17 cellular contexts compared by ENCODE assay signal in genomic region chr20:57164872-57165271, GRCh38.
DNase-seq lines count a peak whose midpoint lies in the region; ATAC-seq and TF ChIP-seq lines count a peak whose summit lies in the region.
"Had no signal": no experiment of that assay in that cellular context is flagged by ENCODE, and none has a peak within 500 bp of the region (broad histone marks: within the 10 kb centered on the region; RNA-seq: fewer than 3 reads in every experiment).

No MANE protein-coding gene starts in this region.

- H3K4me1 ChIP-seq in Caco-2 = peaks cover 15% of the 10 kb centered on the region
- no peaks in the 10 kb centered on the region for H3K4me1 ChIP-seq in RWPE2 (ENCODE audit: insufficient read depth, poor library complexity, severe bottlenecking)
- peaks cover 8% of the 10 kb centered on the region for H3K4me1 ChIP-seq in neural progenitor cell

- POLR2A ChIA-PET in Caco-2 (lab: Charles Lee) = no interaction called here

- intact Hi-C loops in Caco-2 (cut with micrococcal nuclease; ENCODE audit: unreplicated experiment) (no loop called here), dorsolateral prefrontal cortex (cut with DNase I) (no loop called here)

- no peak overlapping the region for H2AFZ ChIP-seq in neural progenitor cell (replicated peaks)
- H2AFZ ChIP-seq: GM23338 had no signal

- H3K36me3 ChIP-seq in Caco-2 (ENCODE audit: control insufficient read depth, insufficient read depth, low read length) = no peaks in the 10 kb centered on the region
- no peaks in the 10 kb centered on the region for H3K36me3 ChIP-seq in RWPE2 (ENCODE audit: low read depth)
- H3K36me3 ChIP-seq in neural progenitor cell = no peaks in the 10 kb centered on the region
- H3K36me3 ChIP-seq: BLaER1 had no signal

- H3K4me1 Mint-ChIP-seq in Caco-2 (ENCODE audit: low read depth, unreplicated experiment) (peaks cover 11% of the 10 kb centered on the region), neural progenitor cell (peaks cover 10% of the 10 kb centered on the region)
- H3K4me1 Mint-ChIP-seq: CD14-positive monocyte; CD4-positive, alpha-beta memory T cell had no signal

- H3K9ac ChIP-seq in neural progenitor cell = no peak overlapping the region
- H3K9ac ChIP-seq: BLaER1 had no signal

- BruUV-seq in Caco-2 (replicated peaks; lab: Mats Ljungman, UMichigan) = no TSS peak

- H3K36me3 Mint-ChIP-seq in Caco-2 (ENCODE audit: insufficient read depth, unreplicated experiment) = peaks cover 62% of the 10 kb centered on the region
- H3K36me3 Mint-ChIP-seq in neural progenitor cell = peaks cover 24% of the 10 kb centered on the region
- H3K36me3 Mint-ChIP-seq: CD14-positive monocyte; CD4-positive, alpha-beta memory T cell had no signal

- no peak overlapping the region for H3K27ac ChIP-seq in RWPE2 (ENCODE audit: poor library complexity, severe bottlenecking)
- H3K27ac ChIP-seq in neural progenitor cell = no peak overlapping the region
- H3K27ac ChIP-seq in dorsolateral prefrontal cortex = no peak overlapping the region
- H3K27ac ChIP-seq: BLaER1 had no signal

- peaks cover 5% of the 10 kb centered on the region for H3F3A ChIP-seq in neural progenitor cell (ENCODE audit: low read depth)

- ATAC-seq in RWPE2 (ENCODE audit: low read depth) (no peak), GM18858 (IDR thresholded peaks at IDR 0.05; ENCODE audit: unreplicated experiment) (no peak)
- ATAC-seq: GM23338, HCT116 had no signal

- no peaks in the 10 kb centered on the region for H4K20me1 ChIP-seq in neural progenitor cell (ENCODE audit: low read depth)
- H4K20me1 ChIP-seq: BLaER1 had no signal

- H3K4me3 Mint-ChIP-seq in Caco-2 (ENCODE audit: unreplicated experiment) = no peak overlapping the region
- no peak overlapping the region for H3K4me3 Mint-ChIP-seq in neural progenitor cell
- H3K4me3 Mint-ChIP-seq: CD14-positive monocyte; CD4-positive, alpha-beta memory T cell; GM23338 had no signal

- no peak overlapping the region for H3K4me2 ChIP-seq in neural progenitor cell
- H3K4me2 ChIP-seq: BLaER1, GM23338 had no signal

- H3K9me3 Mint-ChIP-seq in Caco-2 (ENCODE audit: unreplicated experiment) (no peaks in the 10 kb centered on the region), neural progenitor cell (peaks cover 2% of the 10 kb centered on the region)

- no peaks in the 10 kb centered on the region for H3K9me3 ChIP-seq in Caco-2
- no peaks in the 10 kb centered on the region for H3K9me3 ChIP-seq in RWPE2 (ENCODE audit: severe bottlenecking)
- no peaks in the 10 kb centered on the region for H3K9me3 ChIP-seq in neural progenitor cell (ENCODE audit: low read depth)

- H3K27me3 Mint-ChIP-seq in Caco-2 (ENCODE audit: insufficient read depth, unreplicated experiment) (no peaks in the 10 kb centered on the region), neural progenitor cell (ENCODE audit: insufficient read depth, low read depth) (peaks cover 9% of the 10 kb centered on the region)

- DNase-seq in Caco-2 (no peak), RWPE2 (ENCODE audit: low spot score) (peak; percentile 73), neural progenitor cell (ENCODE audit: low spot score) (no peak), dorsolateral prefrontal cortex (no peak), NCI-H526 (lab: John Stamatoyannopoulos, UW) (no peak)
- DNase-seq: 8988T; Calu3; CD4-positive, alpha-beta memory T cell; DMS79 treated with DMSO at 0.1 percent for 48 hours; GF-D8; H7 had no signal

- H3K27ac Mint-ChIP-seq in Caco-2 (ENCODE audit: unreplicated experiment) = peak overlapping the region; percentile 29
- H3K27ac Mint-ChIP-seq in neural progenitor cell = peak overlapping the region; percentile 69
- H3K27ac Mint-ChIP-seq: CD14-positive monocyte; CD4-positive, alpha-beta memory T cell; GM23338 had no signal

- H3K27me3 ChIP-seq in Caco-2 (replicated peaks; ENCODE audit: control insufficient read depth, insufficient read depth, low read length) (no peaks in the 10 kb centered on the region), RWPE2 (ENCODE audit: insufficient read depth, poor library complexity, severe bottlenecking) (peaks cover 5% of the 10 kb centered on the region), neural progenitor cell (no peaks in the 10 kb centered on the region), dorsolateral prefrontal cortex (no peaks in the 10 kb centered on the region)
- H3K27me3 ChIP-seq: BLaER1 had no signal

- CTCF ChIA-PET in Caco-2 (lab: Charles Lee) = no interaction called here

- H3K79me2 ChIP-seq in neural progenitor cell (ENCODE audit: low read depth) = no peaks in the 10 kb centered on the region

- no peak overlapping the region for H3K4me3 ChIP-seq in Caco-2 (ENCODE audit: low read depth, low read length)
- H3K4me3 ChIP-seq in RWPE2 (ENCODE audit: severe bottlenecking) = no peak overlapping the region
- no peak overlapping the region for H3K4me3 ChIP-seq in neural progenitor cell
- no peak overlapping the region for H3K4me3 ChIP-seq in dorsolateral prefrontal cortex
- H3K4me3 ChIP-seq: BLaER1, GM23338 had no signal

- TF ChIP-seq CTCF in Caco-2 (IDR thresholded peaks at IDR 0.05; ENCODE audit: insufficient read depth in 1 of 2, low read depth in 1 of 2, low read length in 1 of 2, severe bottlenecking in 1 of 2, unreplicated experiment in 1 of 2) = no peak
- TF ChIP-seq CTCF in RWPE2 (IDR thresholded peaks at IDR 0.05; ENCODE audit: poor library complexity, severe bottlenecking) = no peak
- no peak for TF ChIP-seq CTCF in neural progenitor cell (IDR thresholded peaks at IDR 0.05)
- TF ChIP-seq CTCF in subcutaneous adipose tissue (IDR thresholded peaks at IDR 0.05; ENCODE audit: low read depth) = peak; percentile 82
- no peak for TF ChIP-seq CTCF in dorsolateral prefrontal cortex (IDR thresholded peaks at IDR 0.05 in 54 of 56, conservative IDR thresholded peaks at IDR 0.05 in 2 of 56; ENCODE audit: low read depth in 1 of 56, partially characterized antibody in 56 of 56)
